Comparison of ENCODE assay signal across 1 cellular context in the genomic region with DNA sequence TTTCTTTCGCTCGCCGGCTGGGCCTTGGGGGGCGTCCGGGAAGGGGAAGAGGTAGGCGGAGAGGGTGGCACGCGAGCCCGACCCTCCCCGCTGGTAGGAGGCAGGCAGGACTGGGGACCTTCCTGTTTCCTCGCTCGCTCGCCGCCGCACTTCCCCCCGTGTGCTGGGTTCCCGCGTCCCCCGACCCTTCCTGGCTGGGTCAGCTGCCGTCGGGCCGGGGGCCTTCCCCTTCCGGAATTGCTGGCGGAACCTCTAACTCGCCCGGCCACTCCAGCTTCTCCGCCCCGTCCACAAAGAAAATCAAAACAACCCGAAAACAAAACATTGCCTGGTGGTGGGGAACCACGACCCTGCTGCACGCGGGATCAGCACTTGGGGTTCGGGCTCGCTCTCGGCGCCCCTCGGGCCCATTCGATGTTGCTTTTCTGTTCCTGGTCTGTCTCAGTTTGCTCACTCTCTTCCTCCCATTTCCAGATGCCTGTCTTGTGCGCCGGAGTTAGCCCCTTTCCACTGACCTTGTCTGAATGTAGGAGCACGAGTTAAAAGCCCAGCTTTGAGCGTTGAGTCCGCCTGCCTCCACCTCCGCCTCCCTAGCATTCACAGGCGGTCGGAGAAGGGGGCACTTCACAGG.
A peak's percentile ranks its signal among the peaks of the same experiment; 100 is the strongest.
TF ChIP-seq lines count a peak whose summit lies in the region.

No MANE protein-coding gene starts in this region.

TF ChIP-seq in HEK293, 187 proteins besides CTCF, POLR2A, EP300 and RAD21 (continued from another document):
- TF ChIP-seq ZNF560 (tag by site-specific recombination; IDR thresholded peaks at IDR 0.05; ENCODE audit: borderline replicate concordance) (no peak), ZBTB17 (tag by site-specific recombination; IDR thresholded peaks at IDR 0.05) (peak; percentile 83), ZNF555 (tag by site-specific recombination; conservative IDR thresholded peaks at IDR 0.05) (no peak), SCRT1 (tag by site-specific recombination; IDR thresholded peaks at IDR 0.05; ENCODE audit: borderline replicate concordance) (no peak), ZNF530 (tag by site-specific recombination; IDR thresholded peaks at IDR 0.05; ENCODE audit: low read depth) (no peak), SETDB1 (IDR thresholded peaks at IDR 0.05; ENCODE audit: insufficient read length, low read length) (no peak), ZNF510 (tag by site-specific recombination; IDR thresholded peaks at IDR 0.05; ENCODE audit: insufficient replicate concordance) (no peak), ZNF426 (tag by site-specific recombination; IDR thresholded peaks at IDR 0.05) (no peak), ZNF423 (tag by site-specific recombination; IDR thresholded peaks at IDR 0.05) (no peak), SP7 (tag by site-specific recombination; IDR thresholded peaks at IDR 0.05) (0 out of 2 replicates have a peak, but pooled peaks have one; percentile 4), ZNF350 (tag by site-specific recombination; IDR thresholded peaks at IDR 0.05) (no peak)
- TF ChIP-seq, protein P1, sequence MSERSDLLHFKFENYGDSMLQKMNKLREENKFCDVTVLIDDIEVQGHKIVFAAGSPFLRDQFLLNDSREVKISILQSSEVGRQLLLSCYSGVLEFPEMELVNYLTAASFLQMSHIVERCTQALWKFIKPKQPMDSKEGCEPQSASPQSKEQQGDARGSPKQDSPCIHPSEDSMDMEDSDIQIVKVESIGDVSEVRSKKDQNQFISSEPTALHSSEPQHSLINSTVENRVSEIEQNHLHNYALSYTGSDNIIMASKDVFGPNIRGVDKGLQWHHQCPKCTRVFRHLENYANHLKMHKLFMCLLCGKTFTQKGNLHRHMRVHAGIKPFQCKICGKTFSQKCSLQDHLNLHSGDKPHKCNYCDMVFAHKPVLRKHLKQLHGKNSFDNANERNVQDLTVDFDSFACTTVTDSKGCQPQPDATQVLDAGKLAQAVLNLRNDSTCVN (tag by site-specific recombination; optimal IDR thresholded peaks at IDR 0.05), result no peak
- TF ChIP-seq, protein P2, sequence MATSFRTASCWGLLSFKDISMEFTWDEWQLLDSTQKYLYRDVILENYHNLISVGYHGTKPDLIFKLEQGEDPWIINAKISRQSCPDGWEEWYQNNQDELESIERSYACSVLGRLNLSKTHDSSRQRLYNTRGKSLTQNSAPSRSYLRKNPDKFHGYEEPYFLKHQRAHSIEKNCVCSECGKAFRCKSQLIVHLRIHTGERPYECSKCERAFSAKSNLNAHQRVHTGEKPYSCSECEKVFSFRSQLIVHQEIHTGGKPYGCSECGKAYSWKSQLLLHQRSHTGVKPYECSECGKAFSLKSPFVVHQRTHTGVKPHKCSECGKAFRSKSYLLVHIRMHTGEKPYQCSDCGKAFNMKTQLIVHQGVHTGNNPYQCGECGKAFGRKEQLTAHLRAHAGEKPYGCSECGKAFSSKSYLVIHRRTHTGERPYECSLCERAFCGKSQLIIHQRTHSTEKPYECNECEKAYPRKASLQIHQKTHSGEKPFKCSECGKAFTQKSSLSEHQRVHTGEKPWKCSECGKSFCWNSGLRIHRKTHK (tag by site-specific recombination; IDR thresholded peaks at IDR 0.05), result no peak
